2 cellular contexts compared by ENCODE assay signal in genomic region chr5:34652466-34652865, GRCh38.
TF ChIP-seq lines count a peak whose summit lies in the region.

No MANE protein-coding gene starts in this region.

TF ChIP-seq in A549, 52 proteins besides CTCF, POLR2A, EP300 and RAD21:
- no peak for TF ChIP-seq ATOH8 (CRISPR knock-in tag; IDR thresholded peaks at IDR 0.05; ENCODE audit: low read depth)
- no peak for TF ChIP-seq MAFK (IDR thresholded peaks at IDR 0.05; ENCODE audit: partially characterized antibody)
- no peak for TF ChIP-seq CHD2 (IDR thresholded peaks at IDR 0.05; ENCODE audit: low read length, partially characterized antibody)
- no peak for TF ChIP-seq PHF8 (IDR thresholded peaks at IDR 0.05; ENCODE audit: borderline replicate concordance, low read depth)
- TF ChIP-seq HOXA7 (CRISPR knock-in tag; IDR thresholded peaks at IDR 0.05), result no peak
- no peak for TF ChIP-seq CBX8 (IDR thresholded peaks at IDR 0.05)
- TF ChIP-seq ELK1 (IDR thresholded peaks at IDR 0.05; ENCODE audit: low read depth, low read length), result no peak
- TF ChIP-seq KDM5A (IDR thresholded peaks at IDR 0.05), result no peak
- TF ChIP-seq BHLHE40 (IDR thresholded peaks at IDR 0.05; ENCODE audit: low read depth, low read length), result no peak
- no peak for TF ChIP-seq ZNF302 (CRISPR knock-in tag; IDR thresholded peaks at IDR 0.05)
- TF ChIP-seq TFCP2L1 (CRISPR knock-in tag; IDR thresholded peaks at IDR 0.05), result no peak
- no peak for TF ChIP-seq ZSCAN20 (CRISPR knock-in tag; IDR thresholded peaks at IDR 0.05)

TF ChIP-seq in endothelial cell of umbilical vein, 7 proteins besides CTCF, POLR2A, EP300 and RAD21:
- TF ChIP-seq FOS (IDR thresholded peaks at IDR 0.05; ENCODE audit: borderline replicate concordance, insufficient read depth, low read length), result no peak
- TF ChIP-seq MAX (IDR thresholded peaks at IDR 0.05; ENCODE audit: insufficient read depth, insufficient read length), result no peak
- TF ChIP-seq EZH2 (IDR thresholded peaks at IDR 0.05; ENCODE audit: borderline replicate concordance, low read depth, low read length, severe bottlenecking), result no peak
- no peak for TF ChIP-seq MYC (IDR thresholded peaks at IDR 0.05; ENCODE audit: low read depth, low read length)
- no peak for TF ChIP-seq JUN (IDR thresholded peaks at IDR 0.05; ENCODE audit: borderline replicate concordance, insufficient read depth, insufficient read length, low read depth)
- no peak for TF ChIP-seq GATA2 (IDR thresholded peaks at IDR 0.05; ENCODE audit: insufficient read depth, insufficient read length, low read depth, low read length)
TF ChIP-seq in endothelial cell of umbilical vein: peak in this region for 0.
